10 cellular contexts compared by ENCODE assay signal in the genomic region with DNA sequence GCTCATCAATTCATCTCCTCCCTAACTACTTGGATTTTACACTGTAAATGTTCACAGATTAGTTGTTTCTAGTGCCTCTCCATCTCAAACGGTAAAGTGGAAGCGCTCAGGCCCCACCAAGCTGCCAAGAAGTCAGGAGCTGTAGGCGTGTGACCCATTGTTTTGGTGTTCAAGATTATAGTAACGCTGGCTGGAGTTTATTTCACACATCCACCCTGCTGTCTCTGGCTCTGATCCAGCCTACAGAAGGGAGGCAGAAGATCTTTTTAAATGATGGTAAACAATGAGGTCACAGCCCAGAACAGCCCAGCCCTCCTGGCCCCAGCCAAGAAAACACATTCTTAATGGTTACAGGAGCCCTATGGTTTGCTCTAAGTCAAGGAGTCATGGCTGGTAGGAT. TPM values are rescaled to one million over a fixed set of nuclear protein-coding genes. Genes with fewer than 3 reads are reported as not detected.
DNase-seq lines count a peak whose midpoint lies in the region; ATAC-seq and TF ChIP-seq lines count a peak whose summit lies in the region.
"Had no signal": no experiment of that assay in that cellular context is flagged by ENCODE, and none has a peak within 500 bp of the region (broad histone marks: within the 10 kb centered on the region; RNA-seq: fewer than 3 reads in every experiment).

No MANE protein-coding gene starts in this region.

- peaks cover 12% of the 10 kb centered on the region for H3K4me1 ChIP-seq in lower lobe of right lung

- H3K27me3 Mint-ChIP-seq in chondrocyte (ENCODE audit: low read depth), result no peaks in the 10 kb centered on the region
- peaks cover 3% of the 10 kb centered on the region for H3K27me3 Mint-ChIP-seq in type B pancreatic cell

- no peaks in the 10 kb centered on the region for H3K27me3 ChIP-seq in lower lobe of right lung (ENCODE audit: low read depth)

- ATAC-seq in lower lobe of right lung, result peak; percentile 64 to 68
- ATAC-seq in GM19324 (IDR thresholded peaks at IDR 0.05; ENCODE audit: low FRiP score, unreplicated experiment), result no peak

- H3K4me3 ChIP-seq in lower lobe of right lung, result no peak overlapping the region

- H3K36me3 ChIP-seq in lower lobe of right lung, result no peaks in the 10 kb centered on the region

- intact Hi-C loops in lower lobe of right lung (cut with DNase I), result no loop called here

- H3K4me1 Mint-ChIP-seq in chondrocyte (ENCODE audit: low read depth) (peaks cover 29% of the 10 kb centered on the region), type B pancreatic cell (ENCODE audit: unreplicated experiment) (peaks cover 11% of the 10 kb centered on the region)

- peak overlapping the region; percentile 11 for H3K27ac ChIP-seq in lower lobe of right lung
- H3K27ac ChIP-seq: 22Rv1 had no signal

- H3K9me3 ChIP-seq in lower lobe of right lung, result no peaks in the 10 kb centered on the region

- H3K27ac Mint-ChIP-seq in chondrocyte (ENCODE audit: unreplicated experiment), result peak overlapping the region; percentile 69
- H3K27ac Mint-ChIP-seq in type B pancreatic cell, result peak overlapping the region; percentile 13

- H3K4me3 Mint-ChIP-seq in chondrocyte (ENCODE audit: unreplicated experiment) (no peak overlapping the region), type B pancreatic cell (no peak overlapping the region)

- DNase-seq in NCI-H2029 (lab: John Stamatoyannopoulos, UW), result peak; percentile 11
- no peak for DNase-seq in NCI-H2029 treated with DMSO at 0.1 percent for 48 hours (lab: John Stamatoyannopoulos, UW)
- DNase-seq in chondrocyte (ENCODE audit: low spot score), result no peak
- DNase-seq in lower lobe of right lung, result no peak
- DNase-seq in type B pancreatic cell (ENCODE audit: extremely low spot score, unreplicated experiment), result no peak
- no peak for DNase-seq in SKM-1 (lab: John Stamatoyannopoulos, UW; ENCODE audit: unreplicated experiment)
- no peak for DNase-seq in activated CD4-positive, alpha-beta T cell treated with anti-CD3 and anti-CD28 coated beads for 1 hour
- DNase-seq: central memory CD4-positive, alpha-beta T cell had no signal

- no peak for TF ChIP-seq CTCF in chondrocyte (IDR thresholded peaks at IDR 0.05)
- TF ChIP-seq CTCF in lower lobe of right lung (IDR thresholded peaks at IDR 0.05), result no peak
- no peak for TF ChIP-seq CTCF in type B pancreatic cell (conservative IDR thresholded peaks at IDR 0.05)

- H3K9me3 Mint-ChIP-seq in chondrocyte (ENCODE audit: low read depth) (peaks cover 9% of the 10 kb centered on the region), type B pancreatic cell (peaks cover 1% of the 10 kb centered on the region)

- no peaks in the 10 kb centered on the region for H3K36me3 Mint-ChIP-seq in chondrocyte (ENCODE audit: low read depth)
- H3K36me3 Mint-ChIP-seq in type B pancreatic cell, result peaks cover 4% of the 10 kb centered on the region

RNA-seq across cellular contexts. Expression of a gene that starts 25.7 kb away (rescaled TPM):
- total RNA-seq in chondrocyte (0.28 to 1.2 TPM (median 0.40 TPM) in 3 replicates), lower lobe of right lung (9.8 TPM), type B pancreatic cell (ENCODE audit: low replicate concordance) (0.17 TPM in 1 of 2 replicates, not detected in the other)
